Comparison of ENCODE assay signal across 18 cellular contexts in genomic region chr13:74919914-74920313, GRCh38.
DNase-seq lines count a peak whose midpoint lies in the region; ATAC-seq and TF ChIP-seq lines count a peak whose summit lies in the region.
"Had no signal": no experiment of that assay in that cellular context is flagged by ENCODE, and none has a peak within 500 bp of the region (broad histone marks: within the 10 kb centered on the region; RNA-seq: fewer than 3 reads in every experiment).

No MANE protein-coding gene starts in this region.

- H3K4me3 ChIP-seq in neuronal stem cell (ENCODE audit: low read length in 2 of 2): no peak overlapping the region
- no peak overlapping the region for H3K4me3 ChIP-seq in tibial nerve

- H3K27ac ChIP-seq in neuronal stem cell (replicated peaks; ENCODE audit: low read length) (no peak overlapping the region), tibial nerve (no peak overlapping the region)

- no peaks in the 10 kb centered on the region for H3K27me3 ChIP-seq in neuronal stem cell (ENCODE audit: control insufficient read depth in 3 of 3, insufficient read depth in 3 of 3, low read depth in 1 of 3, low read length in 3 of 3)
- no peaks in the 10 kb centered on the region for H3K27me3 ChIP-seq in tibial nerve

- DNase-seq in NCI-H1417 (lab: John Stamatoyannopoulos, UW) (peak in 2 of 3 experiments; percentile 24 to 54), SHP77 (lab: John Stamatoyannopoulos, UW) (peak; percentile 50 to 63), neuronal stem cell (ENCODE audit: low spot score) (no peak), iPS-NIHi7 (ENCODE audit: extremely low spot score) (no peak), tibial nerve (ENCODE audit: low spot score in 2 of 2) (no peak), nucleus accumbens (lab: John Stamatoyannopoulos, UW) (no peak)
- DNase-seq: ACHN, AML-193, COR-L47, DMS153, NCI-H146, NCI-H2107, NCI-H446 treated with DMSO at 0.1 percent for 48 hours, NCI-H774 had no signal

- no peaks in the 10 kb centered on the region for H3K36me3 ChIP-seq in neuronal stem cell (replicated peaks in 1 of 2; ENCODE audit: control insufficient read depth in 2 of 2, insufficient read depth in 2 of 2, low read length in 2 of 2)
- no peaks in the 10 kb centered on the region for H3K36me3 ChIP-seq in tibial nerve

- no peak overlapping the region for H3K23ac ChIP-seq in neuronal stem cell (ENCODE audit: low read depth, low read length, poor library complexity)

- H3K9ac ChIP-seq in neuronal stem cell (ENCODE audit: low read depth, low read length, poor library complexity): no peak overlapping the region

- H4K8ac ChIP-seq in neuronal stem cell (ENCODE audit: low read depth, low read length): no peak overlapping the region

- TF ChIP-seq EP300 in tibial nerve (IDR thresholded peaks at IDR 0.05): no peak

- ATAC-seq in GM18868 (IDR thresholded peaks at IDR 0.05; ENCODE audit: unreplicated experiment): peak; percentile 40
- ATAC-seq: Panc1, Right ventricle myocardium inferior, SK-N-SH treated with all-trans-retinoic acid at 6 μM for 48 hours had no signal

- H4K91ac ChIP-seq in neuronal stem cell (ENCODE audit: low read depth, low read length, poor library complexity): no peak overlapping the region

- H3K4me2 ChIP-seq in neuronal stem cell (ENCODE audit: insufficient read depth, low read length, poor library complexity, severe bottlenecking): no peak overlapping the region

- peak overlapping the region; percentile 69 for H2AFZ ChIP-seq in neuronal stem cell (ENCODE audit: low read length)

- no peak overlapping the region for H3K18ac ChIP-seq in neuronal stem cell (ENCODE audit: low read length)

- no peak overlapping the region for H3K14ac ChIP-seq in neuronal stem cell (ENCODE audit: low read length)

- H3K4ac ChIP-seq in neuronal stem cell (ENCODE audit: low read length): no peak overlapping the region

- no peak overlapping the region for H2BK5ac ChIP-seq in neuronal stem cell (ENCODE audit: low read length)

- TF ChIP-seq CTCF in tibial nerve (IDR thresholded peaks at IDR 0.05): no peak

- no peak overlapping the region for H2BK15ac ChIP-seq in neuronal stem cell (ENCODE audit: low read length)

- H3K79me1 ChIP-seq in neuronal stem cell (ENCODE audit: low read depth, low read length): no peaks in the 10 kb centered on the region

- peaks cover 0 to 13% of the 10 kb centered on the region in 2 donors for H3K9me3 ChIP-seq in neuronal stem cell (replicated peaks in 1 of 2; ENCODE audit: control insufficient read depth in 2 of 2, insufficient read depth in 1 of 2, low read depth in 1 of 2, low read length in 2 of 2)
- H3K9me3 ChIP-seq in tibial nerve: peaks cover 0 to 5% (median 0%) of the 10 kb centered on the region in 4 donors

- H2AK5ac ChIP-seq in neuronal stem cell (ENCODE audit: low read depth, low read length): no peak overlapping the region

- no peak overlapping the region for H2BK12ac ChIP-seq in neuronal stem cell (ENCODE audit: low read length)

- H3K4me1 ChIP-seq in neuronal stem cell (ENCODE audit: control insufficient read depth in 2 of 2, insufficient read depth in 1 of 2, low read depth in 1 of 2, low read length in 2 of 2) (peaks cover 0 to 10% of the 10 kb centered on the region in 2 donors), tibial nerve (no peaks in the 10 kb centered on the region)

- no peak overlapping the region for H2BK120ac ChIP-seq in neuronal stem cell (ENCODE audit: low read depth, low read length)

- no peak for TF ChIP-seq POLR2A in tibial nerve (IDR thresholded peaks at IDR 0.05)

Comparison
In these comparisons a context has a peak if more than half of its experiments do, and no peak if none do; other contexts are left out.
1. DNase-seq: peak in NCI-H1417 (2 of 3) and SHP77 (2 of 2); none in neuronal stem cell (single experiment), iPS-NIHi7 (single experiment), tibial nerve (0 of 2) and nucleus accumbens (0 of 56).